8 cellular contexts compared by ENCODE assay signal in the genomic region with DNA sequence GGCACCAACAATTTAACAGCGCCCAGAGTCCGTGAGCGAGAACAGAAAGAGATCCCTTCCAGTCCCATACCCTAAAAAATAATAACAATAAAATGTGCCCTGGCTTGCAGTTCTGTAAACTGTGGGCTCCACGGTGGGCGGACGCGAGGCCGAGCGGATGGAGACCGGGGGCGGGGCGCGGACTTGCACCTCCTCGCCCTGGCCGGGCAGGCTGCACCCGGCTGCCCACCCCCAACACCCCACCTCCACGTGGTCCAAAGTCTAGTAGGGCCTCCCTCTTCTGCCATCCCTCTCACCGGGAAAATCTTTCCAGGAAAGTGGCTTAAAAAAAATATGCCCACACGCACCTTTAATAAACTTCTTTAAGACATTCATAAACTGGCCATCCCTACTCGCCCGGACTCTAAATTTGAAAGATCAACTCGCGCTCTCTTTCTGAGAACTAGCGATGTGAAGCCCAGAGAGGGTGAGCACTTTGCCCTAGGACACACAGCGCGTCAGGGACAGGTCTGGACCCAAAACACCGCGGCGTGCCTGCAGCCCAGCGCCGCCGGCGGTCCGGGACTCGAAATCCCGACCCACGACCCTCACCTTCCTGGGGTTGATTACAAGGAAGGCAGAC. TPM values are rescaled to one million over a fixed set of nuclear protein-coding genes. Genes with fewer than 3 reads are reported as not detected.
DNase-seq lines count a peak whose midpoint lies in the region; ATAC-seq and TF ChIP-seq lines count a peak whose summit lies in the region.

No MANE protein-coding gene starts in this region.

- peaks cover 53% of the 10 kb centered on the region for H3K27me3 ChIP-seq in kidney epithelial cell (ENCODE audit: control insufficient read depth, insufficient read depth, low read length)
- H3K27me3 ChIP-seq in upper lobe of left lung, result peaks cover 0 to 52% (median 24%) of the 10 kb centered on the region in 4 donors

- H3K9me2 ChIP-seq in OCI-LY7 (ENCODE audit: insufficient read depth, low read length), result no peaks in the 10 kb centered on the region

- H3K36me3 Mint-ChIP-seq in activated T-cell treated with anti-CD3 and anti-CD28 coated beads, Interleukin-2, amount 50 U/mL, for 4 hours (ENCODE audit: insufficient read depth), result no peaks in the 10 kb centered on the region
- peaks cover 30% of the 10 kb centered on the region for H3K36me3 Mint-ChIP-seq in activated T-helper 17 cell treated with anti-CD3 and anti-CD28 coated beads, Interleukin-2, amount 50 U/mL, for 72 hours (ENCODE audit: low read depth)

- H3K4me1 ChIP-seq in upper lobe of left lung, result peaks cover 39 to 57% (median 45%) of the 10 kb centered on the region in 4 donors
- H3K4me1 ChIP-seq in OCI-LY7 (ENCODE audit: insufficient read depth, low read length, poor library complexity, severe bottlenecking), result no peaks in the 10 kb centered on the region

- H2AFZ ChIP-seq in OCI-LY7 (ENCODE audit: low read length), result no peak overlapping the region

- H3K79me2 ChIP-seq in OCI-LY7 (ENCODE audit: insufficient read depth, low read depth, low read length), result no peaks in the 10 kb centered on the region

- TF ChIP-seq CTCF in kidney epithelial cell (IDR thresholded peaks at IDR 0.05; ENCODE audit: insufficient read depth, low read length, poor library complexity, severe bottlenecking), result no peak
- no peak for TF ChIP-seq CTCF in upper lobe of left lung (IDR thresholded peaks at IDR 0.05)
- no peak for TF ChIP-seq CTCF in OCI-LY7 (conservative IDR thresholded peaks at IDR 0.05; ENCODE audit: low read length)

- H3K9me3 ChIP-seq in upper lobe of left lung, result no peaks in the 10 kb centered on the region
- H3K9me3 ChIP-seq in OCI-LY7 (ENCODE audit: low read length), result no peaks in the 10 kb centered on the region

- POLR2A ChIA-PET in OCI-LY7 (lab: Charles Lee), result no interaction called here

- no peak for TF ChIP-seq POLR2A in upper lobe of left lung (IDR thresholded peaks at IDR 0.05)

- no peak for TF ChIP-seq EP300 in upper lobe of left lung (IDR thresholded peaks at IDR 0.05)

- no peak for ATAC-seq in activated T-cell treated with anti-CD3 and anti-CD28 coated beads, Interleukin-2, amount 50 U/mL, for 4 hours
- ATAC-seq in activated T-helper 17 cell treated with anti-CD3 and anti-CD28 coated beads, Interleukin-2, amount 50 U/mL, for 72 hours (replicated peaks), result peak; percentile 22
- no peak for ATAC-seq in upper lobe of left lung (ENCODE audit: low FRiP score in 2 of 2)

- H3K4me3 ChIP-seq in kidney epithelial cell (ENCODE audit: low read depth, low read length) (peak overlapping the region; percentile 42), upper lobe of left lung (peak overlapping the region in 3 of 4 donors; percentile 31 to 50 (median 36)), OCI-LY7 (ENCODE audit: low read depth, low read length, poor library complexity, severe bottlenecking) (no peak overlapping the region)

- WGBS in upper lobe of left lung, 2 donors, result 2 to 7% methylated on average over 37 of the region's 37 CpGs

- H3K27ac Mint-ChIP-seq in activated T-helper 17 cell treated with anti-CD3 and anti-CD28 coated beads, Interleukin-2, amount 50 U/mL, for 72 hours, result peak overlapping the region; percentile 59

- BruUV-seq in OCI-LY7 (replicated peaks; lab: Mats Ljungman, UMichigan), result no TSS peak

- peaks cover 31% of the 10 kb centered on the region for H3K4me1 Mint-ChIP-seq in activated T-cell treated with anti-CD3 and anti-CD28 coated beads, Interleukin-2, amount 50 U/mL, for 4 hours (ENCODE audit: low read depth)
- H3K4me1 Mint-ChIP-seq in activated T-helper 17 cell treated with anti-CD3 and anti-CD28 coated beads, Interleukin-2, amount 50 U/mL, for 72 hours, result peaks cover 13% of the 10 kb centered on the region

- H3K4me2 ChIP-seq in OCI-LY7 (ENCODE audit: low read length), result no peak overlapping the region

- H3K27me3 Mint-ChIP-seq in activated T-cell treated with anti-CD3 and anti-CD28 coated beads, Interleukin-2, amount 50 U/mL, for 4 hours (ENCODE audit: low read depth), result no peaks in the 10 kb centered on the region
- H3K27me3 Mint-ChIP-seq in activated T-helper 17 cell treated with anti-CD3 and anti-CD28 coated beads, Interleukin-2, amount 50 U/mL, for 72 hours, result no peaks in the 10 kb centered on the region

- H3K36me3 ChIP-seq in kidney epithelial cell (ENCODE audit: control insufficient read depth, insufficient read depth, low read length) (no peaks in the 10 kb centered on the region), upper lobe of left lung (no peaks in the 10 kb centered on the region), OCI-LY7 (ENCODE audit: insufficient read depth, low read length) (no peaks in the 10 kb centered on the region)

- peak overlapping the region; percentile 99 for H3K4me3 Mint-ChIP-seq in activated T-cell treated with anti-CD3 and anti-CD28 coated beads, Interleukin-2, amount 50 U/mL, for 4 hours
- H3K4me3 Mint-ChIP-seq in activated T-helper 17 cell treated with anti-CD3 and anti-CD28 coated beads, Interleukin-2, amount 50 U/mL, for 72 hours, result peak overlapping the region; percentile 95

- no peaks in the 10 kb centered on the region for H4K20me1 ChIP-seq in OCI-LY7 (ENCODE audit: insufficient read depth, low read length)

- CTCF ChIA-PET in OCI-LY7 (lab: Charles Lee; ENCODE audit: unreplicated experiment), result no interaction called here

- intact Hi-C loops in OCI-LY7 (cut with micrococcal nuclease; ENCODE audit: unreplicated experiment), result no loop called here

- no peaks in the 10 kb centered on the region for H3K9me3 Mint-ChIP-seq in activated T-cell treated with anti-CD3 and anti-CD28 coated beads, Interleukin-2, amount 50 U/mL, for 4 hours
- no peaks in the 10 kb centered on the region for H3K9me3 Mint-ChIP-seq in activated T-helper 17 cell treated with anti-CD3 and anti-CD28 coated beads, Interleukin-2, amount 50 U/mL, for 72 hours

- no peak for DNase-seq in activated T-cell treated with anti-CD3 and anti-CD28 coated beads, Interleukin-2, amount 50 U/mL, for 4 hours
- DNase-seq in activated T-cell treated with anti-CD3 and anti-CD28 coated beads, Interleukin-2, amount 50 U/mL, for 1 hour, result no peak
- DNase-seq in kidney epithelial cell (ENCODE audit: low read depth), result no peak
- peak in 1 of 2 donors; percentile 82 for DNase-seq in upper lobe of left lung
- no peak for DNase-seq in NCI-H187 treated with DMSO at 0.1 percent for 48 hours (lab: John Stamatoyannopoulos, UW)
- DNase-seq in kidney tubule cell (ENCODE audit: low spot score), result no peak
- DNase-seq in OCI-LY7 (ENCODE audit: low spot score), result no peak

- H3K27ac ChIP-seq in upper lobe of left lung (peak overlapping the region in 2 of 4 donors; percentile 27 to 56), OCI-LY7 (ENCODE audit: low read depth, low read length, poor library complexity, severe bottlenecking) (no peak overlapping the region)

RNA-seq across cellular contexts. Expression of a gene that starts 1.8 kb away (rescaled TPM):
- 10 to 100 TPM; 54.6 to 64.6 (median 62.4) TPM for total RNA-seq in activated T-cell treated with anti-CD3 and anti-CD28 coated beads, Interleukin-2, amount 50 U/mL, for 4 hours
- 10 to 100 TPM; 51.4 to 52.9 TPM for total RNA-seq in activated T-helper 17 cell treated with anti-CD3 and anti-CD28 coated beads, Interleukin-2, amount 50 U/mL, for 72 hours
- total RNA-seq in kidney epithelial cell, result 2.1 and 2.3 TPM in 2 replicates
- 1 to 10 TPM; 1.1 to 4.5 (median 2.2) TPM for total RNA-seq in upper lobe of left lung
- not detected in 2 replicates for total RNA-seq in OCI-LY7 (2014; rRNA removed; shearing (Covaris generic))
- not detected in 2 replicates for total RNA-seq in OCI-LY7 (2022)

Comparison
In these comparisons a context has a peak if more than half of its experiments do, and no peak if none do; other contexts are left out.
1. RNA of a gene that starts 1.8 kb away (total RNA-seq): 54.6 to 64.6 TPM in activated T-cell treated with anti-CD3 and anti-CD28 coated beads, Interleukin-2, amount 50 U/mL, for 4 hours and 51.4 to 52.9 TPM in activated T-helper 17 cell treated with anti-CD3 and anti-CD28 coated beads, Interleukin-2, amount 50 U/mL, for 72 hours; 2.1 to 2.3 TPM in kidney epithelial cell, 1.1 to 4.5 TPM in upper lobe of left lung and not detected in OCI-LY7; every median in the first group is over 4 times any median in the second.